ENCODE assay signal across 8 cellular contexts in the genomic region with DNA sequence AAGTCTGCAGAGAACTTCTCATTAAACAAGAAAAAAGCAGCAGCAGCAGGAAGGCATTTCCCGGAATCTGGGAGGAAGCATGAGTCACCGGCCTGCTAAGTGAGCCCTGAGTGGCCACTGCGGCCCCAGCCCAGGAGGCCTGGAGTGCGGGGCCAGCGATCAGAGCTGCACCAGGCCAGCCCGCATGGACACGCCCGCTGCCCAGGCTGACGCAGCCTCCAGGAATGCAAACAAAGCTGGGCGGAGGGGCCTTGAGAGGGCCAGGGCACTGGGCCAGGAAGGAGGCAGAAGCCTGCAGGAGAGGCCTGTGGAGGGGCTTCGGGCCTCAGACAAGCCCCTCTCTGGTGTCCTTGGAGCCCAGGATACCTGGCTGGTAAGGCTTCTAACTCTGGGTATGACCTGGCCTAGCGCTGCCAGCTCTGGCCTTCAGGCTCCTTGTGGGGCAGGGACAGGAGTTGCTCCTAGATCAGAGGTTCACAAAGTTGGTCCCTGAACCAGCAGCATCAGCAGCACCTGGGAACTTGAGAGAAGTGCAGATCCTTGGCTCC.
A peak's percentile ranks its signal among the peaks of the same experiment; 100 is the strongest.
DNase-seq lines count a peak whose midpoint lies in the region; TF ChIP-seq lines count a peak whose summit lies in the region.

No MANE protein-coding gene starts in this region.

- in situ Hi-C loops in mammary epithelial cell (cut with MboI; ENCODE audit: low sequenced_read_pairs in 2 of 2): no loop called here

- H3K27ac ChIP-seq in HUES64 (ENCODE audit: low read depth, low read length): peak overlapping the region; percentile 57
- no peak overlapping the region for H3K27ac ChIP-seq in mammary epithelial cell (ENCODE audit: insufficient read depth, low read depth, low read length)
- peak overlapping the region; percentile 100 for H3K27ac ChIP-seq in subcutaneous abdominal adipose tissue (ENCODE audit: low read depth, low read length)

- CTCF ChIA-PET in mammary epithelial cell (lab: Charles Lee; ENCODE audit: low non-redundant PET) (no interaction called here), GM10248 (lab: Yijun Ruan, JAX) (interaction anchor here (2.2 kb wide), 1 partner anchor 48 kb away, joined by 6 read pairs; no protein-coding TSS in a partner anchor)

- dilution Hi-C loops in mammary epithelial cell (cut with HindIII; ENCODE audit: low sequenced_read_pairs): no loop called here

- H3K36me3 ChIP-seq in HUES64 (ENCODE audit: insufficient read depth, low read length) (no peaks in the 10 kb centered on the region), mammary epithelial cell (ENCODE audit: insufficient read depth, low read length) (no peaks in the 10 kb centered on the region), kidney epithelial cell (ENCODE audit: control insufficient read depth, insufficient read depth, low read length) (no peaks in the 10 kb centered on the region), subcutaneous abdominal adipose tissue (ENCODE audit: control insufficient read depth in 5 of 5, insufficient read depth in 5 of 5, low read length in 5 of 5) (no peaks in the 10 kb centered on the region)

- H3K27me3 ChIP-seq in HUES64 (ENCODE audit: insufficient read depth, low read length) (no peaks in the 10 kb centered on the region), mammary epithelial cell (ENCODE audit: insufficient read depth, low read length) (no peaks in the 10 kb centered on the region), kidney epithelial cell (ENCODE audit: control insufficient read depth, insufficient read depth, low read length) (no peaks in the 10 kb centered on the region), subcutaneous abdominal adipose tissue (ENCODE audit: control insufficient read depth in 5 of 5, insufficient read depth in 4 of 5, low read length in 5 of 5) (no peaks in the 10 kb centered on the region)

- H3K9me3 ChIP-seq in HUES64 (ENCODE audit: insufficient read depth, low read depth, low read length) (no peaks in the 10 kb centered on the region), mammary epithelial cell (replicated peaks; ENCODE audit: insufficient read depth, low read length) (no peaks in the 10 kb centered on the region), subcutaneous abdominal adipose tissue (ENCODE audit: control insufficient read depth in 5 of 5, low read length in 5 of 5) (no peaks in the 10 kb centered on the region)

- H3K4me1 ChIP-seq in HUES64 (ENCODE audit: insufficient read depth, low read length) (peaks cover 26% of the 10 kb centered on the region), mammary epithelial cell (ENCODE audit: insufficient read depth, low read length) (peaks cover 21% of the 10 kb centered on the region), subcutaneous abdominal adipose tissue (ENCODE audit: control insufficient read depth in 5 of 5, insufficient read depth in 5 of 5, low read length in 5 of 5) (peaks cover 13 to 67% (median 62%) of the 10 kb centered on the region in 5 donors)

- peak; percentile 97 for DNase-seq in AG08396 (ENCODE audit: low spot score)
- peak; percentile 87 for DNase-seq in mammary epithelial cell
- DNase-seq in kidney epithelial cell (ENCODE audit: low read depth): peak; percentile 94
- no peak for DNase-seq in GM10248 (ENCODE audit: extremely low spot score)
- DNase-seq in stimulated activated CD4-positive, alpha-beta T cell treated with anti-CD3 and anti-CD28 coated beads, Interleukin-4, amount 100 ng/mL, for 1 hour: no peak
- no peak for DNase-seq in NCI-H345 treated with DMSO at 0.1 percent for 48 hours (lab: John Stamatoyannopoulos, UW; ENCODE audit: unreplicated experiment)

- H3K9ac ChIP-seq in HUES64 (ENCODE audit: low read depth, low read length): peak overlapping the region; percentile 46; the same call in 1 of the 2 replicates
- H3K9ac ChIP-seq in mammary epithelial cell (ENCODE audit: insufficient read depth, low read length): no peak overlapping the region
- H3K9ac ChIP-seq in subcutaneous abdominal adipose tissue (ENCODE audit: low read length in 5 of 5): peak overlapping the region in 4 of 5 donors; percentile 21 to 94 (median 70)

- TF ChIP-seq CTCF in mammary epithelial cell (conservative IDR thresholded peaks at IDR 0.05 in 1 of 2, IDR thresholded peaks at IDR 0.05 in 1 of 2; ENCODE audit: extremely low read depth in 1 of 2, insufficient read depth in 1 of 2, low read depth in 1 of 2, low read length in 2 of 2): no peak
- no peak for TF ChIP-seq CTCF in kidney epithelial cell (IDR thresholded peaks at IDR 0.05; ENCODE audit: insufficient read depth, low read length, poor library complexity, severe bottlenecking)
- TF ChIP-seq CTCF in GM10248 (IDR thresholded peaks at IDR 0.05; ENCODE audit: control extremely low read depth, extremely low read depth, low read depth, missing control alignments): no peak

- intact Hi-C loops in mammary epithelial cell (cut with micrococcal nuclease): loop anchor here (2.0 kb wide), 1 partner anchor 40 kb away; no protein-coding TSS in a partner anchor

- H3K4me3 ChIP-seq in HUES64 (ENCODE audit: low read length) (no peak overlapping the region), mammary epithelial cell (replicated peaks in 1 of 3; ENCODE audit: insufficient read depth in 1 of 3, low read depth in 2 of 3, low read length in 3 of 3) (no peak overlapping the region), kidney epithelial cell (ENCODE audit: low read depth, low read length) (no peak overlapping the region), subcutaneous abdominal adipose tissue (ENCODE audit: low read depth in 1 of 5, low read length in 5 of 5) (peak overlapping the region in 1 of 5 donors; percentile 24)

- no peaks in the 10 kb centered on the region for H3K79me2 ChIP-seq in mammary epithelial cell (ENCODE audit: insufficient read depth, low read length)

- BruUV-seq in mammary epithelial cell (replicated peaks; lab: Mats Ljungman, UMichigan): no TSS peak

- WGBS in HUES64: 33% methylated on average over 12 of the region's 12 CpGs
- WGBS in mammary epithelial cell (ENCODE audit: low coverage, missing lambda C conversion rate): 13% methylated on average over 6 of the region's 12 CpGs

- H3K4me2 ChIP-seq in mammary epithelial cell (ENCODE audit: insufficient read depth, low read depth, low read length): peak overlapping the region; percentile 52

- H2AFZ ChIP-seq in mammary epithelial cell (ENCODE audit: low read depth, low read length): peak overlapping the region; percentile 40

- no peaks in the 10 kb centered on the region for H4K20me1 ChIP-seq in mammary epithelial cell (ENCODE audit: insufficient read depth, low read length)

- POLR2A ChIA-PET in GM10248 (lab: Yijun Ruan, JAX): no interaction called here

Comparison
In these comparisons a context has a peak if more than half of its experiments do, and no peak if none do; other contexts are left out.
1. DNase-seq: peak in AG08396 (single experiment), mammary epithelial cell (single experiment) and kidney epithelial cell (single experiment); none in GM10248 (single experiment), stimulated activated CD4-positive, alpha-beta T cell treated with anti-CD3 and anti-CD28 coated beads, Interleukin-4, amount 100 ng/mL, for 1 hour (single experiment) and NCI-H345 treated with DMSO at 0.1 percent for 48 hours (single experiment).